Comparison of ENCODE assay signal across 16 cellular contexts in the genomic region with DNA sequence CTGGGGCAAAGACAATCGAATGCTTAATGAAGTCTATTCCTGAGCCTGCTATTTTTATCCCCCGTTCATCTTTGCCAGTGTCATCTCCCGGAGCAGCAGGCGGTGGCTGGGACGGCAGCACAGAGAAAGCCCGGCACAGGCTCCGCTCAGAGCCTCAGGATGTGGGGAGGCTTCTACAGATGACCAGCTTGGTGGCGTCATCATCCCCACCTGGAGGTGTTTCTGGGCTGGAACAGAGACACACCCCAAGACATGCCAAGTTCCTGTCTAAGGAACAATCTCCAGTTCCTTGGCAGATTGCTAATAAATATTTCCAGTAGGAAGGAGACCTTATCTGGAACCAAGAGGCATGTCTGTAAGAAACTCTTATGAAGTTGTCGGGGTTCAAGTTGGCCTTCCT.
"Had no signal": no experiment of that assay in that cellular context is flagged by ENCODE, and none has a peak within 500 bp of the region (broad histone marks: within the 10 kb centered on the region; RNA-seq: fewer than 3 reads in every experiment).

No MANE protein-coding gene starts in this region.

- H3K9me3 Mint-ChIP-seq: stimulated activated naive CD8-positive, alpha-beta T cell treated with anti-CD3 and anti-CD28 coated beads, Interleukin-15, amount 100 ng/mL, for 72 hours; T-cell had no signal

- H3K4me1 ChIP-seq: colonic mucosa, esophagus squamous epithelium, right lobe of liver, spleen, upper lobe of right lung had no signal

- H3K9ac ChIP-seq: SK-N-SH had no signal

- H3K36me3 ChIP-seq: colonic mucosa, esophagus squamous epithelium, right lobe of liver, spleen, thoracic aorta, upper lobe of right lung had no signal

- H3K9me2 ChIP-seq: SK-N-SH had no signal

- H3K4me3 ChIP-seq: colonic mucosa, esophagus squamous epithelium, right lobe of liver, spleen, thoracic aorta, upper lobe of right lung had no signal

- H3K27me3 ChIP-seq: colonic mucosa, esophagus squamous epithelium, right lobe of liver had no signal

- H3K4me2 ChIP-seq: SK-N-SH had no signal

- H3K4me3 Mint-ChIP-seq: activated naive CD4-positive, alpha-beta T cell treated with anti-CD3 and anti-CD28 coated beads, Interleukin-2, amount 10 ng/mL, durations not matched to agents 7 days and 5 days; naive thymus-derived CD8-positive, alpha-beta T cell; stimulated activated naive CD8-positive, alpha-beta T cell treated with anti-CD3 and anti-CD28 coated beads, Interleukin-15, amount 100 ng/mL, for 72 hours; T-cell had no signal

- DNase-seq: activated CD4-positive, alpha-beta T cell treated with anti-CD3 and anti-CD28 coated beads, Interleukin-2, amount 50 U/mL, for 4 hours; activated CD4-positive, CD25-positive, alpha-beta regulatory T cell treated with anti-CD3 and anti-CD28 coated beads, Interleukin-2, amount 50 U/mL, for 72 hours; activated naive CD4-positive, alpha-beta T cell treated with anti-CD3 and anti-CD28 coated beads, Interleukin-2, amount 10 ng/mL, durations not matched to agents 7 days and 5 days; colonic mucosa; esophagus squamous epithelium; left colon; naive thymus-derived CD8-positive, alpha-beta T cell; right lobe of liver; SK-N-SH; spleen; stimulated activated naive CD8-positive, alpha-beta T cell treated with anti-CD3 and anti-CD28 coated beads, Interleukin-15, amount 100 ng/mL, for 72 hours; T-cell; T-helper 9 cell; upper lobe of right lung had no signal

- ATAC-seq: left colon; naive thymus-derived CD8-positive, alpha-beta T cell; right lobe of liver; stimulated activated naive CD8-positive, alpha-beta T cell treated with anti-CD3 and anti-CD28 coated beads, Interleukin-15, amount 100 ng/mL, for 72 hours; T-cell; upper lobe of right lung had no signal

- H3K27ac Mint-ChIP-seq: activated naive CD4-positive, alpha-beta T cell treated with anti-CD3 and anti-CD28 coated beads, Interleukin-2, amount 10 ng/mL, durations not matched to agents 7 days and 5 days; activated T-helper 2 cell treated with anti-CD3 and anti-CD28 coated beads, Interferon-gamma antibody, Interleukin-2, Interleukin-4, amounts not matched to agents 10 μg/mL and 5 μg/mL and 100 μg/mL, durations not matched to agents 14 hours and 24 hours and 36 hours; naive thymus-derived CD8-positive, alpha-beta T cell; T-cell had no signal

- H3K9me3 ChIP-seq: colonic mucosa, right lobe of liver, SK-N-SH, spleen, thoracic aorta, upper lobe of right lung had no signal

- H3K27ac ChIP-seq: colonic mucosa, esophagus squamous epithelium, right lobe of liver, spleen, thoracic aorta, upper lobe of right lung had no signal

- H3K36me3 Mint-ChIP-seq: activated naive CD4-positive, alpha-beta T cell treated with anti-CD3 and anti-CD28 coated beads, Interleukin-2, amount 10 ng/mL, durations not matched to agents 7 days and 5 days; naive thymus-derived CD8-positive, alpha-beta T cell; T-cell had no signal
